Comparison of ENCODE assay signal across 8 cellular contexts in genomic region chr3:13484861-13485590, GRCh38. TPM values are rescaled to one million over a fixed set of nuclear protein-coding genes. Genes with fewer than 3 reads are reported as not detected.
DNase-seq lines count a peak whose midpoint lies in the region; ATAC-seq and TF ChIP-seq lines count a peak whose summit lies in the region.

No MANE protein-coding gene starts in this region.

- DNase-seq in DMS153 treated with DMSO at 0.1 percent for 48 hours (lab: John Stamatoyannopoulos, UW; ENCODE audit: unreplicated experiment): peak; percentile 34
- peak; percentile 59 for DNase-seq in NCI-H1092 (lab: John Stamatoyannopoulos, UW)
- DNase-seq in kidney epithelial cell (ENCODE audit: low read depth): peak; percentile 68
- DNase-seq in tibial nerve (ENCODE audit: low spot score in 2 of 2): peak in 1 of 2 donors; percentile 42
- DNase-seq in GM19240 (ENCODE audit: insufficient read length, low spot score): no peak

- H3K36me3 ChIP-seq in kidney epithelial cell (ENCODE audit: control insufficient read depth, insufficient read depth, low read length): no peaks in the 10 kb centered on the region
- peaks cover 0 to 42% (median 0%) of the 10 kb centered on the region in 3 donors for H3K36me3 ChIP-seq in tibial nerve

- H3K27me3 Mint-ChIP-seq in brain: peaks cover 3% of the 10 kb centered on the region

- peaks cover 0 to 7% (median 0%) of the 10 kb centered on the region in 4 donors for H3K9me3 ChIP-seq in tibial nerve

- H3K4me3 ChIP-seq in kidney epithelial cell (ENCODE audit: low read depth, low read length): no peak overlapping the region
- H3K4me3 ChIP-seq in tibial nerve: no peak overlapping the region

- H3K27me3 ChIP-seq in kidney epithelial cell (ENCODE audit: control insufficient read depth, insufficient read depth, low read length): no peaks in the 10 kb centered on the region
- H3K27me3 ChIP-seq in tibial nerve: no peaks in the 10 kb centered on the region

- peaks cover 4 to 12% (median 7%) of the 10 kb centered on the region in 5 experiments for H3K9me3 Mint-ChIP-seq in brain

- TF ChIP-seq EP300 in tibial nerve (IDR thresholded peaks at IDR 0.05): no peak

- H3K4me3 Mint-ChIP-seq in brain: peak overlapping the region in 1 of 5 experiments; percentile 52

- ATAC-seq in HG02840 (IDR thresholded peaks at IDR 0.05; ENCODE audit: low FRiP score, unreplicated experiment) (no peak), HG02588 (IDR thresholded peaks at IDR 0.05; ENCODE audit: unreplicated experiment) (no peak)

- peaks cover 0 to 47% (median 25%) of the 10 kb centered on the region in 4 donors for H3K4me1 ChIP-seq in tibial nerve

- peaks cover 47% of the 10 kb centered on the region for H3K36me3 Mint-ChIP-seq in brain

- H3K27ac Mint-ChIP-seq in brain: peak overlapping the region; percentile 17 to 95 (median 75)

- WGBS in tibial nerve, 2 donors: 31 to 38% methylated on average over 5 to 7 of the region's 7 CpGs

- TF ChIP-seq CTCF in brain (conservative IDR thresholded peaks at IDR 0.05): no peak
- TF ChIP-seq CTCF in kidney epithelial cell (IDR thresholded peaks at IDR 0.05; ENCODE audit: insufficient read depth, low read length, poor library complexity, severe bottlenecking): no peak
- TF ChIP-seq CTCF in tibial nerve (IDR thresholded peaks at IDR 0.05): no peak

- peaks cover 38% of the 10 kb centered on the region for H3K4me1 Mint-ChIP-seq in brain

- peak overlapping the region in 3 of 4 donors; percentile 71 to 76 (median 72) for H3K27ac ChIP-seq in tibial nerve

- no peak for TF ChIP-seq POLR2A in tibial nerve (IDR thresholded peaks at IDR 0.05)

RNA-seq across cellular contexts. Expression of gene HDAC11, which starts 4.9 kb away (rescaled TPM):
- polyA plus RNA-seq in brain (ENCODE audit: insufficient read depth, low read depth, low replicate concordance): 54.1 TPM
- total RNA-seq in kidney epithelial cell: 14.3 and 17.3 TPM in 2 replicates
- total RNA-seq in tibial nerve: 10 to 100 TPM; 20.9 to 25.1 (median 23.9) TPM
